In the genomic region with DNA sequence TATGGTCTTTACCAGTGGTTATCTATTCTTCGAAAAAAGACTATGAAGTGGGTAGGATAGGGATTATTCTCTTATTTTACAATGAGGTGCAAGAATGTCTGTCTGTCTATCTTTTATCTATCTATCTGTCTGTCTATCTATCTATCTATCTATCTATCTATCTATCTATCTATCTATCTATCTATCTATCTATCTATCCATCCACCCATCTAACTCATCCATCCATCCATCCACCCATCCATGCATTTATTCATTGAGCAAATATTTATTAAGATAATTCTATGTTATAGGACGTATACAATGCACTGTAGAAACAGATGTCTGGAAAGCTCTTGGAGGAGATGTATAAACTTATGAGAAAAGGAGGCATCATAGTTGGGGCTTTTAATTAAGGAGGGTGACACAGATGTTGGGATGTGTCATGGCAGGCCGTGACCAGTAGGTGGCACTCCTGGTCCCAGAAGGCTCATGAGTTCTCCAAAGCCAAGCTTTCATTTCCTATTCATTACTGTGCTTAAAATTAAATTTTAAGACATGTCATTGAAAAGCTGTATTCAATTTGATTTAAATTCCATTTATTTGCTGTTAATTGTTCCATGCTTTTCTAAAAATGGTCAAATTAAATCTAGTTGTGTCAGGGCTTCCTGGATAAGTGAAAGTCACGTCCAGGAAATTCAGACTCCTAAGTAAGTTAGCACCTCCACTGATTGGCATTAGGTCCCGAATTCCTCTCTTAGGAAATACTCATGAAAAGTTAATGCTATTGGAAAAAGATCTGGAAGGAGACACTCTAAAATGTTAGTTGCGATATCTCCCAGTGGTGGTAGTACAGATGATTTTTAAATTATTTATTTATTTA, we compare ENCODE assay signal across 8 cellular contexts. TPM values are rescaled to one million over a fixed set of nuclear protein-coding genes. Genes with fewer than 3 reads are reported as not detected.
A peak's percentile ranks its signal among the peaks of the same experiment; 100 is the strongest.
DNase-seq lines count a peak whose midpoint lies in the region; ATAC-seq and TF ChIP-seq lines count a peak whose summit lies in the region.

No MANE protein-coding gene starts in this region.

- in situ Hi-C loops in astrocyte of the cerebellum (cut with HindIII; ENCODE audit: low sequenced_read_pairs), result no loop called here

- WGBS in smooth muscle cell (ENCODE audit: low lambda C conversion rate), result 58% methylated on average over 6 of the region's 6 CpGs

- no peak overlapping the region for H3K4me3 Mint-ChIP-seq in CD14-positive monocyte

- DNase-seq in CD14-positive monocyte (ENCODE audit: low spot score) (no peak), T-helper 2 cell (peak in 4 of 5 experiments; percentile 25 to 60 (median 46)), astrocyte of the cerebellum (ENCODE audit: low read depth) (peak; percentile 13), hippocampal formation (lab: John Stamatoyannopoulos, UW) (peak; percentile 50 to 65), smooth muscle cell (lab: John Stamatoyannopoulos, UW; ENCODE audit: unreplicated experiment) (peak; percentile 13), mesenteric fat pad (ENCODE audit: low spot score) (no peak)

- TF ChIP-seq CTCF in CD14-positive monocyte (IDR thresholded peaks at IDR 0.05) (peak; percentile 97), LNCAP (IDR thresholded peaks at IDR 0.05) (peak; percentile 99), astrocyte of the cerebellum (IDR thresholded peaks at IDR 0.05; ENCODE audit: low read depth, low read length, missing control alignments) (peak; percentile 97), smooth muscle cell (IDR thresholded peaks at IDR 0.05; ENCODE audit: borderline replicate concordance, insufficient read depth, poor library complexity, severe bottlenecking) (peak; percentile 93)

- H3K79me2 ChIP-seq in smooth muscle cell (ENCODE audit: low read depth), result no peaks in the 10 kb centered on the region

- H3K9me3 Mint-ChIP-seq in CD14-positive monocyte, result peaks cover 0 to 4% (median 0%) of the 10 kb centered on the region in 7 donors

- H3K27ac Mint-ChIP-seq in CD14-positive monocyte, result no peak overlapping the region

- H3K4me1 ChIP-seq in smooth muscle cell (ENCODE audit: low read depth), result no peaks in the 10 kb centered on the region

- peaks cover 0 to 1% (median 0%) of the 10 kb centered on the region in 3 donors for H3K27me3 Mint-ChIP-seq in CD14-positive monocyte (ENCODE audit: low read depth in 3 of 3)

- ATAC-seq in GM19328 (IDR thresholded peaks at IDR 0.05; ENCODE audit: unreplicated experiment), result peak; percentile 80

- H3K9me3 ChIP-seq in smooth muscle cell (replicated peaks; ENCODE audit: low read depth), result no peaks in the 10 kb centered on the region

- no peaks in the 10 kb centered on the region for H4K20me1 ChIP-seq in smooth muscle cell (ENCODE audit: low read depth)

- H3K4me2 ChIP-seq in smooth muscle cell, result no peak overlapping the region

- no peak overlapping the region for H3K27ac ChIP-seq in smooth muscle cell (ENCODE audit: low read depth)

- no peaks in the 10 kb centered on the region for H3F3A ChIP-seq in smooth muscle cell (ENCODE audit: low read depth)

- H3K4me3 ChIP-seq in astrocyte of the cerebellum (ENCODE audit: low read depth, low read length), result no peak overlapping the region
- no peak overlapping the region for H3K4me3 ChIP-seq in smooth muscle cell

- no peaks in the 10 kb centered on the region for H3K36me3 ChIP-seq in smooth muscle cell (ENCODE audit: low read depth)

- H3K9ac ChIP-seq in smooth muscle cell (ENCODE audit: low read depth), result no peak overlapping the region

- intact Hi-C loops in CD14-positive monocyte (cut with micrococcal nuclease), result no loop called here

- peaks cover 0 to 3% of the 10 kb centered on the region in 2 donors for H3K36me3 Mint-ChIP-seq in CD14-positive monocyte

- peaks cover 2% of the 10 kb centered on the region for H3K4me1 Mint-ChIP-seq in CD14-positive monocyte

- H3K27me3 ChIP-seq in smooth muscle cell (ENCODE audit: low read depth), result no peaks in the 10 kb centered on the region

- H2AFZ ChIP-seq in smooth muscle cell (ENCODE audit: low read depth), result no peak overlapping the region

RNA-seq across cellular contexts. Expression of a gene that starts 19.0 kb away (rescaled TPM):
- polyA plus RNA-seq in CD14-positive monocyte (not detected), smooth muscle cell (1.5 and 2.0 TPM in 2 replicates)
- total RNA-seq in smooth muscle cell (1.1 and 1.6 TPM in 2 replicates), mesenteric fat pad (not detected)

RNA-seq across cellular contexts. Expression of a gene that starts 57.9 kb away (rescaled TPM):
- polyA plus RNA-seq in CD14-positive monocyte (not detected), smooth muscle cell (0.37 TPM in 1 of 2 replicates, not detected in the other)
- total RNA-seq in smooth muscle cell (not detected in 2 replicates), mesenteric fat pad (not detected)

Comparison
In these comparisons a context has a peak if more than half of its experiments do, and no peak if none do; other contexts are left out.
1. DNase-seq: peak in T-helper 2 cell (4 of 5), astrocyte of the cerebellum (single experiment), hippocampal formation (2 of 2) and smooth muscle cell (single experiment); none in CD14-positive monocyte (single experiment) and mesenteric fat pad (single experiment).
2. Peak in every context shown above with its lines, with median percentiles within 50 percentile points of each other: CTCF ChIP-seq.